Comparison of ENCODE assay signal across 1 cellular context in genomic region chr9:127916665-127917581, GRCh38.
TF ChIP-seq lines count a peak whose summit lies in the region.

A gene with protein sequence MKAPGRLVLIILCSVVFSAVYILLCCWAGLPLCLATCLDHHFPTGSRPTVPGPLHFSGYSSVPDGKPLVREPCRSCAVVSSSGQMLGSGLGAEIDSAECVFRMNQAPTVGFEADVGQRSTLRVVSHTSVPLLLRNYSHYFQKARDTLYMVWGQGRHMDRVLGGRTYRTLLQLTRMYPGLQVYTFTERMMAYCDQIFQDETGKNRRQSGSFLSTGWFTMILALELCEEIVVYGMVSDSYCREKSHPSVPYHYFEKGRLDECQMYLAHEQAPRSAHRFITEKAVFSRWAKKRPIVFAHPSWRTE (minus strand): TSS chr9:127917041. CDS start chr9:127916419, 622 bp downstream.

TF ChIP-seq in K562, 482 proteins besides CTCF, POLR2A, EP300 and RAD21 (continued from another document and continues in another):
- TF ChIP-seq, protein P1, sequence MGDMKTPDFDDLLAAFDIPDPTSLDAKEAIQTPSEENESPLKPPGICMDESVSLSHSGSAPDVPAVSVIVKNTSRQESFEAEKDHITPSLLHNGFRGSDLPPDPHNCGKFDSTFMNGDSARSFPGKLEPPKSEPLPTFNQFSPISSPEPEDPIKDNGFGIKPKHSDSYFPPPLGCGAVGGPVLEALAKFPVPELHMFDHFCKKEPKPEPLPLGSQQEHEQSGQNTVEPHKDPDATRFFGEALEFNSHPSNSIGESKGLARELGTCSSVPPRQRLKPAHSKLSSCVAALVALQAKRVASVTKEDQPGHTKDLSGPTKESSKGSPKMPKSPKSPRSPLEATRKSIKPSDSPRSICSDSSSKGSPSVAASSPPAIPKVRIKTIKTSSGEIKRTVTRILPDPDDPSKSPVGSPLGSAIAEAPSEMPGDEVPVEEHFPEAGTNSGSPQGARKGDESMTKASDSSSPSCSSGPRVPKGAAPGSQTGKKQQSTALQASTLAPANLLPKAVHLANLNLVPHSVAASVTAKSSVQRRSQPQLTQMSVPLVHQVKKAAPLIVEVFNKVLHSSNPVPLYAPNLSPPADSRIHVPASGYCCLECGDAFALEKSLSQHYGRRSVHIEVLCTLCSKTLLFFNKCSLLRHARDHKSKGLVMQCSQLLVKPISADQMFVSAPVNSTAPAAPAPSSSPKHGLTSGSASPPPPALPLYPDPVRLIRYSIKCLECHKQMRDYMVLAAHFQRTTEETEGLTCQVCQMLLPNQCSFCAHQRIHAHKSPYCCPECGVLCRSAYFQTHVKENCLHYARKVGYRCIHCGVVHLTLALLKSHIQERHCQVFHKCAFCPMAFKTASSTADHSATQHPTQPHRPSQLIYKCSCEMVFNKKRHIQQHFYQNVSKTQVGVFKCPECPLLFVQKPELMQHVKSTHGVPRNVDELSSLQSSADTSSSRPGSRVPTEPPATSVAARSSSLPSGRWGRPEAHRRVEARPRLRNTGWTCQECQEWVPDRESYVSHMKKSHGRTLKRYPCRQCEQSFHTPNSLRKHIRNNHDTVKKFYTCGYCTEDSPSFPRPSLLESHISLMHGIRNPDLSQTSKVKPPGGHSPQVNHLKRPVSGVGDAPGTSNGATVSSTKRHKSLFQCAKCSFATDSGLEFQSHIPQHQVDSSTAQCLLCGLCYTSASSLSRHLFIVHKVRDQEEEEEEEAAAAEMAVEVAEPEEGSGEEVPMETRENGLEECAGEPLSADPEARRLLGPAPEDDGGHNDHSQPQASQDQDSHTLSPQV (IDR thresholded peaks at IDR 0.05), result no peak
- TF ChIP-seq TCFL5 (CRISPR knock-in tag; conservative IDR thresholded peaks at IDR 0.05) (no peak), EZH2 (IDR thresholded peaks at IDR 0.05; ENCODE audit: borderline replicate concordance, low read depth, low read length) (no peak), ZFX (CRISPR knock-in tag; IDR thresholded peaks at IDR 0.05) (peak; percentile 56), FOXA1 (IDR thresholded peaks at IDR 0.05; ENCODE audit: borderline replicate concordance) (no peak), ZNF23 (CRISPR knock-in tag; IDR thresholded peaks at IDR 0.05) (no peak), TFAP4 (CRISPR knock-in tag; IDR thresholded peaks at IDR 0.05; ENCODE audit: borderline replicate concordance) (peak; percentile 38; the same call in 1 of the 2 replicates), ZSCAN32 (CRISPR knock-in tag; IDR thresholded peaks at IDR 0.05) (no peak), MXI1 (IDR thresholded peaks at IDR 0.05; ENCODE audit: low read depth, low read length) (no peak), ZNF561 (CRISPR knock-in tag; conservative IDR thresholded peaks at IDR 0.05) (no peak), ESRRB (CRISPR knock-in tag; IDR thresholded peaks at IDR 0.05; ENCODE audit: borderline replicate concordance) (no peak), NFATC3 (IDR thresholded peaks at IDR 0.05) (no peak), JUND (IDR thresholded peaks at IDR 0.05; ENCODE audit: borderline replicate concordance, low read depth, low read length) (no peak), JUND (tag; IDR thresholded peaks at IDR 0.05; ENCODE audit: borderline replicate concordance, low read depth, low read length) (no peak), POLR2AphosphoS2 (IDR thresholded peaks at IDR 0.05; ENCODE audit: low read length) (no peak), ZNF583 (CRISPR knock-in tag; IDR thresholded peaks at IDR 0.05) (no peak), DEAF1 (CRISPR knock-in tag; IDR thresholded peaks at IDR 0.05) (no peak), MLX (CRISPR knock-in tag; conservative IDR thresholded peaks at IDR 0.05) (no peak), NFRKB (IDR thresholded peaks at IDR 0.05; ENCODE audit: low read depth) (no peak), DPF2 (IDR thresholded peaks at IDR 0.05) (no peak), NRF1 (conservative IDR thresholded peaks at IDR 0.05 in 1 of 2, IDR thresholded peaks at IDR 0.05 in 1 of 2) (peak; percentile 76 to 77; a peak in 3 of 4 replicates), CREM (IDR thresholded peaks at IDR 0.05; ENCODE audit: low read depth) (peak; percentile 27), CHD2 (IDR thresholded peaks at IDR 0.05; ENCODE audit: low read depth, low read length) (no peak), MTA1 (IDR thresholded peaks at IDR 0.05; ENCODE audit: borderline replicate concordance) (no peak), CBFB (CRISPR knock-in tag; IDR thresholded peaks at IDR 0.05) (no peak), RNF2 (IDR thresholded peaks at IDR 0.05) (no peak), CC2D1A (IDR thresholded peaks at IDR 0.05) (no peak), MEIS2 (IDR thresholded peaks at IDR 0.05; ENCODE audit: partially characterized antibody) (no peak), TAF15 (IDR thresholded peaks at IDR 0.05; ENCODE audit: low read depth, low read length) (no peak), MTF1 (CRISPR knock-in tag; IDR thresholded peaks at IDR 0.05; ENCODE audit: borderline replicate concordance) (no peak), BDP1 (IDR thresholded peaks at IDR 0.05; ENCODE audit: insufficient read depth, insufficient read length) (no peak), SUPT5H (IDR thresholded peaks at IDR 0.05) (peak; percentile 47; the same call in 1 of the 2 replicates)
- TF ChIP-seq, protein P2, sequence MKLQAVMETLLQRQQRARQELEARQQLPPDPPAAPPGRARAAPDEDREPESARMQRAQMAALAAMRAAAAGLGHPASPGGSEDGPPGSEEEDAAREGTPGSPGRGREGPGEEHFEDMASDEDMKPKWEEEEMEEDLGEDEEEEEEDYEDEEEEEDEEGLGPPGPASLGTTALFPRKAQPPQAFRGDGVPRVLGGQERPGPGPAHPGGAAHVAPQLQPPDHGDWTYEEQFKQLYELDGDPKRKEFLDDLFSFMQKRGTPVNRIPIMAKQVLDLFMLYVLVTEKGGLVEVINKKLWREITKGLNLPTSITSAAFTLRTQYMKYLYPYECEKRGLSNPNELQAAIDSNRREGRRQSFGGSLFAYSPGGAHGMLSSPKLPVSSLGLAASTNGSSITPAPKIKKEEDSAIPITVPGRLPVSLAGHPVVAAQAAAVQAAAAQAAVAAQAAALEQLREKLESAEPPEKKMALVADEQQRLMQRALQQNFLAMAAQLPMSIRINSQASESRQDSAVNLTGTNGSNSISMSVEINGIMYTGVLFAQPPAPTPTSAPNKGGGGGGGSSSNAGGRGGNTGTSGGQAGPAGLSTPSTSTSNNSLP (IDR thresholded peaks at IDR 0.05; ENCODE audit: borderline replicate concordance, low read depth, low read length), result no peak
- TF ChIP-seq, protein P3, sequence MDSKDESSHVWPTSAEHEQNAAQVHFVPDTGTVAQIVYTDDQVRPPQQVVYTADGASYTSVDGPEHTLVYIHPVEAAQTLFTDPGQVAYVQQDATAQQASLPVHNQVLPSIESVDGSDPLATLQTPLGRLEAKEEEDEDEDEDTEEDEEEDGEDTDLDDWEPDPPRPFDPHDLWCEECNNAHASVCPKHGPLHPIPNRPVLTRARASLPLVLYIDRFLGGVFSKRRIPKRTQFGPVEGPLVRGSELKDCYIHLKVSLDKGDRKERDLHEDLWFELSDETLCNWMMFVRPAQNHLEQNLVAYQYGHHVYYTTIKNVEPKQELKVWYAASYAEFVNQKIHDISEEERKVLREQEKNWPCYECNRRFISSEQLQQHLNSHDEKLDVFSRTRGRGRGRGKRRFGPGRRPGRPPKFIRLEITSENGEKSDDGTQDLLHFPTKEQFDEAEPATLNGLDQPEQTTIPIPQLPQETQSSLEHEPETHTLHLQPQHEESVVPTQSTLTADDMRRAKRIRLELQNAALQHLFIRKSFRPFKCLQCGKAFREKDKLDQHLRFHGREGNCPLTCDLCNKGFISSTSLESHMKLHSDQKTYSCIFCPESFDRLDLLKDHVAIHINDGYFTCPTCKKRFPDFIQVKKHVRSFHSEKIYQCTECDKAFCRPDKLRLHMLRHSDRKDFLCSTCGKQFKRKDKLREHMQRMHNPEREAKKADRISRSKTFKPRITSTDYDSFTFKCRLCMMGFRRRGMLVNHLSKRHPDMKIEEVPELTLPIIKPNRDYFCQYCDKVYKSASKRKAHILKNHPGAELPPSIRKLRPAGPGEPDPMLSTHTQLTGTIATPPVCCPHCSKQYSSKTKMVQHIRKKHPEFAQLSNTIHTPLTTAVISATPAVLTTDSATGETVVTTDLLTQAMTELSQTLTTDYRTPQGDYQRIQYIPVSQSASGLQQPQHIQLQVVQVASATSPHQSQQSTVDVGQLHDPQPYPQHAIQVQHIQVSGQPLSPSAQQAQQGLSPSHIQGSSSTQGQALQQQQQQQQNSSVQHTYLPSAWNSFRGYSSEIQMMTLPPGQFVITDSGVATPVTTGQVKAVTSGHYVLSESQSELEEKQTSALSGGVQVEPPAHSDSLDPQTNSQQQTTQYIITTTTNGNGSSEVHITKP (IDR thresholded peaks at IDR 0.05; ENCODE audit: partially characterized antibody), result no peak
